In genomic region chr4:1711906-1712215, GRCh38 we compare ENCODE assay signal across 8 cellular contexts. TPM values are rescaled to one million over a fixed set of nuclear protein-coding genes. Genes with fewer than 3 reads are reported as not detected.
DNase-seq lines count a peak whose midpoint lies in the region; ATAC-seq, FAIRE-seq and TF ChIP-seq lines count a peak whose summit lies in the region.

No MANE protein-coding gene starts in this region.

- H3K4me1 ChIP-seq in DOHH2 (ENCODE audit: control insufficient read depth, low read length) = peaks cover 63% of the 10 kb centered on the region
- peaks cover 26% of the 10 kb centered on the region for H3K4me1 ChIP-seq in keratinocyte (ENCODE audit: control insufficient read depth, extremely low read depth, insufficient read depth, low read length)
- peaks cover 20% of the 10 kb centered on the region for H3K4me1 ChIP-seq in thymus (ENCODE audit: control insufficient read depth, insufficient read depth, low read length)

- dilution Hi-C loops in keratinocyte (cut with MboI; ENCODE audit: extremely low pct_ligation_motif_present, low sequenced_read_pairs) = no loop called here

- no peak overlapping the region for H3K27ac Mint-ChIP-seq in activated naive CD8-positive, alpha-beta T cell treated with anti-CD3 and anti-CD28 coated beads, Interleukin-2, amount 50 U/mL, for 24 hours

- no peak for DNase-seq in activated naive CD8-positive, alpha-beta T cell treated with anti-CD3 and anti-CD28 coated beads, Interleukin-2, amount 50 U/mL, for 24 hours
- DNase-seq in keratinocyte (ENCODE audit: low read depth, low spot score) (no peak), RPMI8226 (no peak)
- DNase-seq in activated CD8-positive, alpha-beta memory T cell treated with anti-CD3 and anti-CD28 coated beads for 24 hours = no peak
- no peak for DNase-seq in stimulated activated CD4-positive, alpha-beta T cell treated with anti-CD3 and anti-CD28 coated beads, Interleukin-15, amount 100 ng/mL, for 24 hours

- H2AFZ ChIP-seq in keratinocyte (ENCODE audit: control insufficient read depth, low read length) = peak overlapping the region; percentile 6

- peak; percentile 4 for ATAC-seq in HG02884 (IDR thresholded peaks at IDR 0.05; ENCODE audit: unreplicated experiment)
- no peak for ATAC-seq in activated naive CD8-positive, alpha-beta T cell treated with anti-CD3 and anti-CD28 coated beads, Interleukin-2, amount 50 U/mL, for 24 hours

- H3K27ac ChIP-seq in DOHH2 (ENCODE audit: low read depth, low read length) = peak overlapping the region; percentile 96
- H3K27ac ChIP-seq in keratinocyte (ENCODE audit: control insufficient read depth, insufficient read depth, low read length) = peak overlapping the region; percentile 96
- H3K27ac ChIP-seq in thymus (ENCODE audit: low read depth) = peak overlapping the region; percentile 96

- H3K9me2 ChIP-seq in DOHH2 (replicated peaks; ENCODE audit: control insufficient read depth, low read length) = no peaks in the 10 kb centered on the region

- no peaks in the 10 kb centered on the region for H3K27me3 ChIP-seq in DOHH2 (ENCODE audit: control insufficient read depth, low read length)
- H3K27me3 ChIP-seq in keratinocyte (ENCODE audit: control insufficient read depth, extremely low read depth, insufficient read depth, low read length) = no peaks in the 10 kb centered on the region
- H3K27me3 ChIP-seq in thymus (ENCODE audit: control insufficient read depth, insufficient read depth) = no peaks in the 10 kb centered on the region

- FAIRE-seq in keratinocyte (lab: Jason Lieb, UNC) = no peak

- peaks cover 85% of the 10 kb centered on the region for H3K36me3 ChIP-seq in DOHH2 (ENCODE audit: control insufficient read depth, low read length)
- H3K36me3 ChIP-seq in keratinocyte (ENCODE audit: control insufficient read depth in 2 of 2, extremely low read depth in 1 of 2, insufficient read depth in 2 of 2, low read length in 2 of 2) = peaks cover 2 to 11% of the 10 kb centered on the region in 2 experiments
- peaks cover 10% of the 10 kb centered on the region for H3K36me3 ChIP-seq in thymus (ENCODE audit: control insufficient read depth, insufficient read depth)

- peak overlapping the region; percentile 98 for H3K4me3 Mint-ChIP-seq in activated naive CD8-positive, alpha-beta T cell treated with anti-CD3 and anti-CD28 coated beads, Interleukin-2, amount 50 U/mL, for 24 hours

- H3K9me1 ChIP-seq in keratinocyte (ENCODE audit: control insufficient read depth, extremely low read depth, insufficient read depth, low read length) = no peaks in the 10 kb centered on the region

- H3F3A ChIP-seq in DOHH2 (ENCODE audit: control insufficient read depth, insufficient read depth) = peaks cover 35% of the 10 kb centered on the region

- H3K27me3 Mint-ChIP-seq in activated naive CD8-positive, alpha-beta T cell treated with anti-CD3 and anti-CD28 coated beads, Interleukin-2, amount 50 U/mL, for 24 hours = no peaks in the 10 kb centered on the region

- H3K4me1 Mint-ChIP-seq in activated naive CD8-positive, alpha-beta T cell treated with anti-CD3 and anti-CD28 coated beads, Interleukin-2, amount 50 U/mL, for 24 hours = peaks cover 69% of the 10 kb centered on the region

- H3K79me2 ChIP-seq in DOHH2 (ENCODE audit: control insufficient read depth, low read length) (peaks cover 90% of the 10 kb centered on the region), keratinocyte (ENCODE audit: control insufficient read depth, insufficient read depth, low read length) (peaks cover 62% of the 10 kb centered on the region)

- TF ChIP-seq CTCF in DOHH2 (IDR thresholded peaks at IDR 0.05; ENCODE audit: low read depth, low read length, poor library complexity, severe bottlenecking) (no peak), keratinocyte (optimal IDR thresholded peaks at IDR 0.05 in 1 of 3, IDR thresholded peaks at IDR 0.05 in 1 of 3, conservative IDR thresholded peaks at IDR 0.05 in 1 of 3; ENCODE audit: extremely low read depth in 1 of 3, insufficient read depth in 2 of 3, low read length in 3 of 3) (no peak)

- H3K36me3 Mint-ChIP-seq in activated naive CD8-positive, alpha-beta T cell treated with anti-CD3 and anti-CD28 coated beads, Interleukin-2, amount 50 U/mL, for 24 hours (ENCODE audit: low read depth) = peaks cover 58% of the 10 kb centered on the region

- under 1% methylated on average over 46 of the region's 46 CpGs for WGBS in thymus

- peaks cover 39% of the 10 kb centered on the region for H4K20me1 ChIP-seq in DOHH2 (ENCODE audit: control insufficient read depth, insufficient read depth, low read depth, low read length)
- peaks cover 9% of the 10 kb centered on the region for H4K20me1 ChIP-seq in keratinocyte (ENCODE audit: control insufficient read depth, extremely low read depth, insufficient read depth, low read length)

- no peaks in the 10 kb centered on the region for H3K9me3 Mint-ChIP-seq in activated naive CD8-positive, alpha-beta T cell treated with anti-CD3 and anti-CD28 coated beads, Interleukin-2, amount 50 U/mL, for 24 hours

- H3K9me3 ChIP-seq in DOHH2 (ENCODE audit: control insufficient read depth, insufficient read depth, low read length) (no peaks in the 10 kb centered on the region), keratinocyte (ENCODE audit: control insufficient read depth, low read depth, low read length) (no peaks in the 10 kb centered on the region), thymus (ENCODE audit: control insufficient read depth) (no peaks in the 10 kb centered on the region)

- peak overlapping the region; percentile 94 for H3K9ac ChIP-seq in keratinocyte (ENCODE audit: control insufficient read depth, extremely low read depth, insufficient read depth, low read length)

- H3K4me3 ChIP-seq in DOHH2 (ENCODE audit: low read length) (peak overlapping the region; percentile 92), keratinocyte (ENCODE audit: control insufficient read depth in 2 of 3, extremely low read depth in 1 of 3, insufficient read depth in 2 of 3, low read depth in 1 of 3, low read length in 3 of 3) (peak overlapping the region; percentile 67 to 99 (median 96)), thymus (ENCODE audit: low read length) (peak overlapping the region; percentile 75)

- H3K4me2 ChIP-seq in DOHH2 (ENCODE audit: low read length) (peak overlapping the region; percentile 95), keratinocyte (ENCODE audit: control insufficient read depth, extremely low read depth, insufficient read depth, low read depth, low read length) (peak overlapping the region; percentile 92)

RNA-seq across cellular contexts. Expression of gene SLBP, which starts 0.3 kb away (rescaled TPM):
- polyA plus RNA-seq in keratinocyte = 52.1 to 90.6 TPM (median 77.1 TPM) in 3 replicates
- 90.5 TPM for polyA plus RNA-seq in keratinocyte (2011; ENCODE audit: low read depth)
- 49.3 and 96.3 TPM in 2 replicates for polyA plus RNA-seq in keratinocyte (2011; cell fraction: cytosol; rRNA removed)
- 55.1 and 65.4 TPM in 2 replicates for polyA plus RNA-seq in keratinocyte (2011; cell fraction: nucleus; rRNA removed)
- polyA plus RNA-seq in keratinocyte (2012; ENCODE audit: low replicate concordance) = 51.6 and 51.8 TPM in 2 replicates
- 14.2 to 44.1 TPM (median 24.5 TPM) in 3 replicates for polyA minus RNA-seq in keratinocyte
- 50.6 TPM for polyA minus RNA-seq in keratinocyte (2011; cell fraction: cytosol; rRNA and poly(A)+ RNA removed)
- polyA minus RNA-seq in keratinocyte (2011; cell fraction: nucleus; rRNA and poly(A)+ RNA removed) = 22.2 and 27.8 TPM in 2 replicates
- polyA plus RNA-seq in thymus = 53.1 TPM

RNA-seq across cellular contexts. Expression of gene TMEM129, which starts 9.3 kb away (rescaled TPM):
- polyA plus RNA-seq in keratinocyte (11.7 to 30.0 TPM (median 15.3 TPM) in 3 replicates), thymus (23.2 TPM)
- polyA plus RNA-seq in keratinocyte (2011; ENCODE audit: low read depth) = 2.8 TPM
- polyA plus RNA-seq in keratinocyte (2011; cell fraction: cytosol; rRNA removed) = 12.4 and 25.7 TPM in 2 replicates
- 28.0 and 46.3 TPM in 2 replicates for polyA plus RNA-seq in keratinocyte (2011; cell fraction: nucleus; rRNA removed)
- 16.9 and 20.4 TPM in 2 replicates for polyA plus RNA-seq in keratinocyte (2012; ENCODE audit: low replicate concordance)
- polyA minus RNA-seq in keratinocyte = 11.0 to 21.0 TPM (median 16.6 TPM) in 3 replicates
- polyA minus RNA-seq in keratinocyte (2011; cell fraction: cytosol; rRNA and poly(A)+ RNA removed) = 50.3 TPM
- 24.2 and 26.2 TPM in 2 replicates for polyA minus RNA-seq in keratinocyte (2011; cell fraction: nucleus; rRNA and poly(A)+ RNA removed)

RNA-seq across cellular contexts. Expression of gene TACC3, which starts 9.5 kb away (rescaled TPM):
- polyA plus RNA-seq in keratinocyte (4.3 to 31.4 TPM (median 19.1 TPM) in 3 replicates), thymus (46.7 TPM)
- 0.94 TPM for polyA plus RNA-seq in keratinocyte (2011; ENCODE audit: low read depth)
- polyA plus RNA-seq in keratinocyte (2011; cell fraction: cytosol; rRNA removed) = 7.5 and 8.6 TPM in 2 replicates
- 13.9 and 19.4 TPM in 2 replicates for polyA plus RNA-seq in keratinocyte (2011; cell fraction: nucleus; rRNA removed)
- polyA plus RNA-seq in keratinocyte (2012; ENCODE audit: low replicate concordance) = 2.1 and 37.1 TPM in 2 replicates
- polyA minus RNA-seq in keratinocyte = 3.8 to 33.5 TPM (median 10.3 TPM) in 3 replicates
- polyA minus RNA-seq in keratinocyte (2011; cell fraction: cytosol; rRNA and poly(A)+ RNA removed) = 5.8 TPM
- polyA minus RNA-seq in keratinocyte (2011; cell fraction: nucleus; rRNA and poly(A)+ RNA removed) = 4.2 and 4.9 TPM in 2 replicates

RNA-seq across cellular contexts. Expression of gene FAM53A, which starts 27.7 kb away (rescaled TPM):
- polyA plus RNA-seq in keratinocyte = 0.50 to 0.99 TPM (median 0.75 TPM) in 3 replicates
- polyA plus RNA-seq in keratinocyte (2011; ENCODE audit: low read depth) = 0.64 TPM
- 0.21 and 1.1 TPM in 2 replicates for polyA plus RNA-seq in keratinocyte (2011; cell fraction: cytosol; rRNA removed)
- 1.1 and 1.7 TPM in 2 replicates for polyA plus RNA-seq in keratinocyte (2011; cell fraction: nucleus; rRNA removed)
- polyA plus RNA-seq in keratinocyte (2012; ENCODE audit: low replicate concordance) = 0.88 and 1.4 TPM in 2 replicates
- 0.40 to 3.1 TPM (median 0.64 TPM) in 3 replicates for polyA minus RNA-seq in keratinocyte
- polyA minus RNA-seq in keratinocyte (2011; cell fraction: cytosol; rRNA and poly(A)+ RNA removed) = 4.8 TPM
- polyA minus RNA-seq in keratinocyte (2011; cell fraction: nucleus; rRNA and poly(A)+ RNA removed) = 1.1 and 1.2 TPM in 2 replicates
- 2.0 TPM for polyA plus RNA-seq in thymus
